ENCODE assay signal across 7 cellular contexts in genomic region chr19:663682-664117, GRCh38. TPM values are rescaled to one million over a fixed set of nuclear protein-coding genes. Genes with fewer than 3 reads are reported as not detected.
DNase-seq lines count a peak whose midpoint lies in the region; ATAC-seq and TF ChIP-seq lines count a peak whose summit lies in the region.
"Had no signal": no experiment of that assay in that cellular context is flagged by ENCODE, and none has a peak within 500 bp of the region (broad histone marks: within the 10 kb centered on the region; RNA-seq: fewer than 3 reads in every experiment).

No MANE protein-coding gene starts in this region.

- H3K4me3 ChIP-seq in mononuclear cell (ENCODE audit: low read length): peak overlapping the region; percentile 32

- H3K36me3 Mint-ChIP-seq in Calu3 (ENCODE audit: insufficient read depth, unreplicated experiment): peaks cover 30% of the 10 kb centered on the region
- peaks cover 24% of the 10 kb centered on the region for H3K36me3 Mint-ChIP-seq in activated naive CD8-positive, alpha-beta T cell treated with anti-CD3 and anti-CD28 coated beads for 36 hours

- H3K4me1 ChIP-seq in mononuclear cell (ENCODE audit: insufficient read depth, low read length): peaks cover 68% of the 10 kb centered on the region

- H3K27me3 Mint-ChIP-seq in Calu3 (ENCODE audit: unreplicated experiment): no peaks in the 10 kb centered on the region
- H3K27me3 Mint-ChIP-seq in activated naive CD8-positive, alpha-beta T cell treated with anti-CD3 and anti-CD28 coated beads for 36 hours: peaks cover 5% of the 10 kb centered on the region

- no peaks in the 10 kb centered on the region for H3K9me3 Mint-ChIP-seq in Calu3 (ENCODE audit: low read depth, unreplicated experiment)
- no peaks in the 10 kb centered on the region for H3K9me3 Mint-ChIP-seq in activated naive CD8-positive, alpha-beta T cell treated with anti-CD3 and anti-CD28 coated beads for 36 hours

- intact Hi-C loops in Calu3 (cut with micrococcal nuclease; ENCODE audit: unreplicated experiment): loop anchor here (2.0 kb wide), 1 partner anchor 71 kb away; no protein-coding TSS in a partner anchor

- H3K27ac Mint-ChIP-seq in Calu3 (ENCODE audit: unreplicated experiment): peak overlapping the region; percentile 48
- peak overlapping the region; percentile 77 for H3K27ac Mint-ChIP-seq in activated naive CD8-positive, alpha-beta T cell treated with anti-CD3 and anti-CD28 coated beads for 36 hours

- no peaks in the 10 kb centered on the region for H3K9me3 ChIP-seq in mononuclear cell (ENCODE audit: low read depth, low read length)

- peak overlapping the region; percentile 75 for H3K4me3 Mint-ChIP-seq in Calu3 (ENCODE audit: low read depth, unreplicated experiment)
- H3K4me3 Mint-ChIP-seq in activated naive CD8-positive, alpha-beta T cell treated with anti-CD3 and anti-CD28 coated beads for 36 hours: peak overlapping the region; percentile 72

- CTCF ChIA-PET in Calu3 (lab: Charles Lee): interaction anchor here (0.5 to 1.2 kb wide), 3 partner anchors 16 to 117 kb away, joined by 3 read pairs; no protein-coding TSS in a partner anchor

- DNase-seq in Calu3: no peak
- no peak for DNase-seq in activated naive CD8-positive, alpha-beta T cell treated with anti-CD3 and anti-CD28 coated beads for 36 hours
- no peak for DNase-seq in SKM-1 (lab: John Stamatoyannopoulos, UW; ENCODE audit: unreplicated experiment)
- no peak for DNase-seq in A172 (ENCODE audit: low spot score)

- H3K27me3 ChIP-seq in mononuclear cell (ENCODE audit: insufficient read depth, low read length): no peaks in the 10 kb centered on the region

- ATAC-seq in HG03280 (IDR thresholded peaks at IDR 0.05; ENCODE audit: unreplicated experiment): no peak

- H3K4me1 Mint-ChIP-seq in Calu3 (ENCODE audit: low read depth, unreplicated experiment): peaks cover 11% of the 10 kb centered on the region
- H3K4me1 Mint-ChIP-seq in activated naive CD8-positive, alpha-beta T cell treated with anti-CD3 and anti-CD28 coated beads for 36 hours: peaks cover 19% of the 10 kb centered on the region

- no peak for TF ChIP-seq CTCF in Calu3 (IDR thresholded peaks at IDR 0.05; ENCODE audit: unreplicated experiment)

- BruUV-seq in Calu3 (replicated peaks; lab: Mats Ljungman, UMichigan): no TSS peak

RNA-seq across cellular contexts. Expression of gene RNF126, which starts 0.7 kb away (rescaled TPM):
- 44.8 and 46.4 TPM in 2 replicates for total RNA-seq in Calu3 (2022)
- total RNA-seq in activated naive CD8-positive, alpha-beta T cell treated with anti-CD3 and anti-CD28 coated beads for 36 hours: 100 to 1,000 TPM; 106 to 108 TPM
- total RNA-seq in mononuclear cell: 80.6 TPM
- total RNA-seq in A172 (2014; rRNA removed; shearing (Covaris generic)): 40.9 and 62.4 TPM in 2 replicates

RNA-seq across cellular contexts. Expression of gene FSTL3, which starts 12.5 kb away (rescaled TPM):
- total RNA-seq in Calu3 (2022): 6.9 and 7.1 TPM in 2 replicates
- total RNA-seq in activated naive CD8-positive, alpha-beta T cell treated with anti-CD3 and anti-CD28 coated beads for 36 hours: 1 to 10 TPM; 6.2 to 6.5 TPM
- 0.73 TPM for total RNA-seq in mononuclear cell
- total RNA-seq in A172 (2014; rRNA removed; shearing (Covaris generic)): 267 and 269 TPM in 2 replicates

RNA-seq across cellular contexts. Expression of gene FGF22, which starts 24.0 kb away (rescaled TPM):
- total RNA-seq in Calu3 (2022) (0.24 and 0.39 TPM in 2 replicates), mononuclear cell (0.10 TPM)
- total RNA-seq in activated naive CD8-positive, alpha-beta T cell treated with anti-CD3 and anti-CD28 coated beads for 36 hours: not detected
- total RNA-seq in A172 (2014; rRNA removed; shearing (Covaris generic)): 0.17 TPM in 1 of 2 replicates, not detected in the other
- total RNA-seq: dermis microvascular lymphatic vessel endothelial cell had no signal

RNA-seq across cellular contexts. Expression of gene POLRMT, which starts 30.4 kb away (rescaled TPM):
- total RNA-seq in Calu3 (2022): 51.4 and 57.5 TPM in 2 replicates
- total RNA-seq in activated naive CD8-positive, alpha-beta T cell treated with anti-CD3 and anti-CD28 coated beads for 36 hours: 10 to 100 TPM; 73.3 to 74.6 TPM
- total RNA-seq in mononuclear cell: 16.8 TPM
- 42.7 and 58.4 TPM in 2 replicates for total RNA-seq in A172 (2014; rRNA removed; shearing (Covaris generic))

RNA-seq across cellular contexts. Expression of gene PRSS57, which starts 31.6 kb away (rescaled TPM):
- total RNA-seq in Calu3 (2022): not detected in 2 replicates
- not detected for total RNA-seq in activated naive CD8-positive, alpha-beta T cell treated with anti-CD3 and anti-CD28 coated beads for 36 hours
- total RNA-seq in mononuclear cell: 5.4 TPM
- not detected in 2 replicates for total RNA-seq in A172 (2014; rRNA removed; shearing (Covaris generic))
- total RNA-seq: dermis microvascular lymphatic vessel endothelial cell had no signal

Comparison
In these comparisons a context has a peak if more than half of its experiments do, and no peak if none do; other contexts are left out.
1. RNA of gene FSTL3, which starts 12.5 kb away (total RNA-seq): 267 to 269 TPM in A172; 6.9 to 7.1 TPM in Calu3, 6.2 to 6.5 TPM in activated naive CD8-positive, alpha-beta T cell treated with anti-CD3 and anti-CD28 coated beads for 36 hours and 0.73 TPM in mononuclear cell (single experiment); every median in the first group is over 10 times any median in the second.